Comparison of ENCODE assay signal across 11 cellular contexts in genomic region chr3:30613135-30613825, GRCh38. TPM values are rescaled to one million over a fixed set of nuclear protein-coding genes. Genes with fewer than 3 reads are reported as not detected.
DNase-seq lines count a peak whose midpoint lies in the region; ATAC-seq and TF ChIP-seq lines count a peak whose summit lies in the region.
"Had no signal": no experiment of that assay in that cellular context is flagged by ENCODE, and none has a peak within 500 bp of the region (broad histone marks: within the 10 kb centered on the region; RNA-seq: fewer than 3 reads in every experiment).

No MANE protein-coding gene starts in this region.

- intact Hi-C loops in right lobe of liver (cut with DNase I) (no loop called here), uterus (cut with DNase I; ENCODE audit: low total_unique reads) (no loop called here)

- H3K4me1 Mint-ChIP-seq in activated naive CD4-positive, alpha-beta T cell treated with anti-CD3 and anti-CD28 coated beads, Interleukin-2, amount 50 U/mL, for 24 hours: peaks cover 78% of the 10 kb centered on the region
- H3K4me1 Mint-ChIP-seq in activated naive CD8-positive, alpha-beta T cell treated with anti-CD3 and anti-CD28 coated beads, Interleukin-2, amount 50 U/mL, for 24 hours: peaks cover 84% of the 10 kb centered on the region
- peaks cover 40% of the 10 kb centered on the region for H3K4me1 Mint-ChIP-seq in progenitor cell of endocrine pancreas (ENCODE audit: low read depth)

- peak overlapping the region; percentile 99 for H3K4me3 Mint-ChIP-seq in activated naive CD4-positive, alpha-beta T cell treated with anti-CD3 and anti-CD28 coated beads, Interleukin-2, amount 50 U/mL, for 24 hours
- peak overlapping the region; percentile 92 for H3K4me3 Mint-ChIP-seq in activated naive CD8-positive, alpha-beta T cell treated with anti-CD3 and anti-CD28 coated beads, Interleukin-2, amount 50 U/mL, for 24 hours
- no peak overlapping the region for H3K4me3 Mint-ChIP-seq in progenitor cell of endocrine pancreas (ENCODE audit: low read depth)

- ATAC-seq in activated naive CD8-positive, alpha-beta T cell treated with anti-CD3 and anti-CD28 coated beads, Interleukin-2, amount 50 U/mL, for 24 hours: no peak
- peak in 3 of 4 donors; percentile 29 to 44 (median 33) for ATAC-seq in right lobe of liver
- no peak for ATAC-seq in GM21576 (IDR thresholded peaks at IDR 0.05; ENCODE audit: unreplicated experiment)
- ATAC-seq in HG03045 (IDR thresholded peaks at IDR 0.05; ENCODE audit: unreplicated experiment): no peak

- H3K36me3 Mint-ChIP-seq in activated naive CD4-positive, alpha-beta T cell treated with anti-CD3 and anti-CD28 coated beads, Interleukin-2, amount 50 U/mL, for 24 hours: peaks cover 42% of the 10 kb centered on the region
- peaks cover 67% of the 10 kb centered on the region for H3K36me3 Mint-ChIP-seq in activated naive CD8-positive, alpha-beta T cell treated with anti-CD3 and anti-CD28 coated beads, Interleukin-2, amount 50 U/mL, for 24 hours (ENCODE audit: low read depth)
- H3K36me3 Mint-ChIP-seq in progenitor cell of endocrine pancreas (ENCODE audit: insufficient read depth): peaks cover 5% of the 10 kb centered on the region

- peak overlapping the region; percentile 97 for H3K27ac Mint-ChIP-seq in activated naive CD4-positive, alpha-beta T cell treated with anti-CD3 and anti-CD28 coated beads, Interleukin-2, amount 50 U/mL, for 24 hours
- H3K27ac Mint-ChIP-seq in activated naive CD8-positive, alpha-beta T cell treated with anti-CD3 and anti-CD28 coated beads, Interleukin-2, amount 50 U/mL, for 24 hours: peak overlapping the region; percentile 93
- no peak overlapping the region for H3K27ac Mint-ChIP-seq in progenitor cell of endocrine pancreas

- no peak overlapping the region for H3K4me3 ChIP-seq in right lobe of liver
- no peak overlapping the region for H3K4me3 ChIP-seq in uterus

- H3K27ac ChIP-seq in right lobe of liver (no peak overlapping the region), uterus (peak overlapping the region; percentile 8 to 98)

- TF ChIP-seq CTCF in right lobe of liver (IDR thresholded peaks at IDR 0.05): no peak
- no peak for TF ChIP-seq CTCF in uterus (IDR thresholded peaks at IDR 0.05)
- no peak for TF ChIP-seq CTCF in progenitor cell of endocrine pancreas (IDR thresholded peaks at IDR 0.05; ENCODE audit: unreplicated experiment)

- H3K27me3 Mint-ChIP-seq in activated naive CD4-positive, alpha-beta T cell treated with anti-CD3 and anti-CD28 coated beads, Interleukin-2, amount 50 U/mL, for 24 hours: no peaks in the 10 kb centered on the region
- H3K27me3 Mint-ChIP-seq in activated naive CD8-positive, alpha-beta T cell treated with anti-CD3 and anti-CD28 coated beads, Interleukin-2, amount 50 U/mL, for 24 hours: no peaks in the 10 kb centered on the region
- no peaks in the 10 kb centered on the region for H3K27me3 Mint-ChIP-seq in progenitor cell of endocrine pancreas

- TF ChIP-seq POLR2A in right lobe of liver (IDR thresholded peaks at IDR 0.05) (no peak), uterus (IDR thresholded peaks at IDR 0.05) (no peak)

- no peaks in the 10 kb centered on the region for H3K9me3 Mint-ChIP-seq in activated naive CD4-positive, alpha-beta T cell treated with anti-CD3 and anti-CD28 coated beads, Interleukin-2, amount 50 U/mL, for 24 hours
- no peaks in the 10 kb centered on the region for H3K9me3 Mint-ChIP-seq in activated naive CD8-positive, alpha-beta T cell treated with anti-CD3 and anti-CD28 coated beads, Interleukin-2, amount 50 U/mL, for 24 hours
- peaks cover 6% of the 10 kb centered on the region for H3K9me3 Mint-ChIP-seq in progenitor cell of endocrine pancreas (ENCODE audit: low read depth)

- H3K4me1 ChIP-seq in right lobe of liver: peaks cover 0 to 45% (median 15%) of the 10 kb centered on the region in 4 donors
- H3K4me1 ChIP-seq in uterus: peaks cover 0 to 1% of the 10 kb centered on the region in 2 donors

- no peaks in the 10 kb centered on the region for H3K9me3 ChIP-seq in right lobe of liver
- no peaks in the 10 kb centered on the region for H3K9me3 ChIP-seq in uterus

- WGBS in right lobe of liver (ENCODE audit: insufficient coverage, low coverage, low lambda C conversion rate, missing lambda C conversion rate): 22% methylated on average over 2 of the region's 3 CpGs

- no peak for DNase-seq in activated naive CD4-positive, alpha-beta T cell treated with anti-CD3 and anti-CD28 coated beads, Interleukin-2, amount 50 U/mL, for 16 hours
- no peak for DNase-seq in activated naive CD8-positive, alpha-beta T cell treated with anti-CD3 and anti-CD28 coated beads, Interleukin-2, amount 50 U/mL, for 24 hours
- DNase-seq in right lobe of liver: no peak
- DNase-seq in uterus: no peak
- no peak for DNase-seq in progenitor cell of endocrine pancreas (ENCODE audit: low spot score, unreplicated experiment)
- DNase-seq: amniotic stem cell, NCI-H748 treated with DMSO at 0.1 percent for 48 hours, right cardiac atrium had no signal

- H3K36me3 ChIP-seq in right lobe of liver (no peaks in the 10 kb centered on the region), uterus (no peaks in the 10 kb centered on the region)

- H3K27me3 ChIP-seq in right lobe of liver (no peaks in the 10 kb centered on the region), uterus (no peaks in the 10 kb centered on the region)

RNA-seq across cellular contexts. Expression of gene TGFBR2, which starts 6.9 kb away (rescaled TPM):
- 10 to 100 TPM; 24.9 to 52.6 (median 45.5) TPM for total RNA-seq in right lobe of liver
- total RNA-seq in uterus: 100 to 1,000 TPM in 3 of 4 donors, 10 to 100 TPM in 1; 95.3 to 255 (median 211) TPM
- total RNA-seq in progenitor cell of endocrine pancreas: 21.1 and 21.2 TPM in 2 replicates

Comparison
In these comparisons a context has a peak if more than half of its experiments do, and no peak if none do; other contexts are left out.
1. ATAC-seq: peak in right lobe of liver (3 of 4); none in activated naive CD8-positive, alpha-beta T cell treated with anti-CD3 and anti-CD28 coated beads, Interleukin-2, amount 50 U/mL, for 24 hours (single experiment), GM21576 (single experiment) and HG03045 (single experiment).
2. H3K27ac ChIP-seq: peak in uterus (2 of 2); none in right lobe of liver (0 of 3).